In genomic region chr16:824601-825000, GRCh38 we compare ENCODE assay signal across 24 cellular contexts. TPM values are rescaled to one million over a fixed set of nuclear protein-coding genes. Genes with fewer than 3 reads are reported as not detected.
DNase-seq lines count a peak whose midpoint lies in the region; ATAC-seq, FAIRE-seq and TF ChIP-seq lines count a peak whose summit lies in the region.
"Had no signal": no experiment of that assay in that cellular context is flagged by ENCODE, and none has a peak within 500 bp of the region (broad histone marks: within the 10 kb centered on the region; RNA-seq: fewer than 3 reads in every experiment).

No MANE protein-coding gene starts in this region.

- no peaks in the 10 kb centered on the region for H3K36me3 ChIP-seq in BLaER1 treated with 17β-estradiol and CSF1 and Interleukin-3, amounts not matched to agents 10 nM and 100 nM
- no peaks in the 10 kb centered on the region for H3K36me3 ChIP-seq in H1 (ENCODE audit: control insufficient read depth in 2 of 4, insufficient read depth in 4 of 4, low read length in 3 of 4)
- H3K36me3 ChIP-seq: BE2C had no signal

- H3K9ac ChIP-seq in BLaER1 treated with 17β-estradiol and CSF1 and Interleukin-3, amounts not matched to agents 10 nM and 100 nM, result peak overlapping the region in 7 of 11 experiments; percentile 21 to 63 (median 53); a peak in 5 of 22 replicates
- H3K9ac ChIP-seq in H1 (replicated peaks in 1 of 4; ENCODE audit: extremely low read depth in 1 of 4, low read depth in 3 of 4, low read length in 3 of 4), result no peak overlapping the region

- peaks cover 12 to 87% (median 71%) of the 10 kb centered on the region in 10 experiments for H3K4me1 ChIP-seq in BLaER1 treated with 17β-estradiol and CSF1 and Interleukin-3, amounts not matched to agents 10 nM and 100 nM
- H3K4me1 ChIP-seq in H1 (replicated peaks in 1 of 4; ENCODE audit: control insufficient read depth in 3 of 4, insufficient read depth in 4 of 4, low read length in 3 of 4), result peaks cover 0 to 14% (median 0%) of the 10 kb centered on the region in 4 experiments; a peak in 2 of 7 replicates
- H3K4me1 ChIP-seq: A549, Caco-2 had no signal

- no peak overlapping the region for H4K8ac ChIP-seq in H1 (ENCODE audit: extremely low read depth, insufficient read depth, low read length)

- POLR2A ChIA-PET in H1 (lab: Charles Lee; ENCODE audit: partially characterized antibody), result no interaction called here

- no peak overlapping the region for H2BK20ac ChIP-seq in H1 (ENCODE audit: low read length)

- TF ChIP-seq POLR2A in H1 (IDR thresholded peaks at IDR 0.05; ENCODE audit: control extremely low read depth in 1 of 2, low read depth in 2 of 2, low read length in 2 of 2), result no peak

- no peak for FAIRE-seq in H1 (lab: Jason Lieb, UNC)
- FAIRE-seq: A549, G401.6, GM12878, GM19239 had no signal

- CTCF ChIA-PET in H1 (lab: Charles Lee; ENCODE audit: partially characterized antibody), result no interaction called here

- H4K20me1 ChIP-seq in BLaER1 treated with 17β-estradiol and CSF1 and Interleukin-3, amounts not matched to agents 10 nM and 100 nM, result peaks cover 0 to 9% (median 0%) of the 10 kb centered on the region in 11 experiments; a peak in 4 of 22 replicates
- H4K20me1 ChIP-seq in H1 (replicated peaks in 1 of 2; ENCODE audit: control insufficient read depth in 1 of 2, insufficient read depth in 2 of 2, low read length in 2 of 2), result peaks cover 0 to 3% of the 10 kb centered on the region in 2 experiments

- H3K23ac ChIP-seq in H1 (ENCODE audit: insufficient read length), result no peak overlapping the region

- no peaks in the 10 kb centered on the region for H3K79me1 ChIP-seq in H1 (ENCODE audit: low read depth, low read length)

- intact Hi-C loops in posterior vena cava (cut with DNase I), result no loop called here

- DNase-seq in H1 (ENCODE audit: low read depth in 1 of 2, low spot score in 2 of 2), result no peak
- DNase-seq in iPS-NIHi11 (ENCODE audit: low spot score), result peak; percentile 22
- peak; percentile 77 for DNase-seq in posterior vena cava (ENCODE audit: low spot score)
- no peak for DNase-seq in SKM-1 treated with dmso at 0.1 percent for 144 hours (lab: John Stamatoyannopoulos, UW; ENCODE audit: unreplicated experiment)
- DNase-seq in NCI-H748 treated with DMSO at 0.1 percent for 48 hours (lab: John Stamatoyannopoulos, UW), result no peak
- DNase-seq: 8988T; ACHN; AML-193; Caco-2; CD4-positive, CD25-positive, alpha-beta regulatory T cell; CD8-positive, alpha-beta T cell; DMS153; DND-41; HCEC 1CT had no signal

- no peak for ATAC-seq in HG02798 (IDR thresholded peaks at IDR 0.05; ENCODE audit: poor library complexity, unreplicated experiment)
- ATAC-seq: A549; CD8-positive, alpha-beta T cell; GM12878; GM23338 had no signal

- no peak overlapping the region for H3K14ac ChIP-seq in H1 (ENCODE audit: insufficient read length)

- H2AK5ac ChIP-seq in H1 (ENCODE audit: low read depth, low read length), result no peak overlapping the region

- H3K4me2 ChIP-seq in BLaER1 treated with 17β-estradiol and CSF1 and Interleukin-3, amounts not matched to agents 10 nM and 100 nM, result peak overlapping the region; percentile 68 to 94 (median 80); a peak in 18 of 22 replicates
- no peak overlapping the region for H3K4me2 ChIP-seq in H1 (ENCODE audit: insufficient read depth in 1 of 2, low read depth in 2 of 2, low read length in 2 of 2)
- H3K4me2 ChIP-seq: A549, GM23338 had no signal

- no peak overlapping the region for H2BK15ac ChIP-seq in H1 (ENCODE audit: low read length)

- TF ChIP-seq CTCF in H1 (IDR thresholded peaks at IDR 0.05; ENCODE audit: control extremely low read depth in 1 of 3, insufficient read depth in 1 of 3, low read depth in 1 of 3, low read length in 3 of 3), result no peak

- TF ChIP-seq RAD21 in H1 (IDR thresholded peaks at IDR 0.05 in 1 of 2, conservative IDR thresholded peaks at IDR 0.05 in 1 of 2; ENCODE audit: low read depth in 2 of 2, low read length in 2 of 2), result no peak

- WGBS in H1 (ENCODE audit: extremely low coverage in 1 of 2, insufficient coverage in 1 of 2, insufficient read length in 1 of 2, insufficient replicate concordance in 2 of 2, low coverage in 1 of 2, low lambda C conversion rate in 2 of 2, missing lambda C conversion rate in 1 of 2), 2 experiments, result 85% methylated on average over 22 of the region's 25 CpGs; no CpG with 5 or more reads in 1 of the 2 experiments

- no peak overlapping the region for H4K5ac ChIP-seq in H1 (ENCODE audit: insufficient read length, low read depth, low read length)

- H3K18ac ChIP-seq in H1 (ENCODE audit: extremely low read depth, low read length), result peak overlapping the region; percentile 32; the same call in 1 of the 2 replicates

- H3K23me2 ChIP-seq in H1 (ENCODE audit: low read depth, low read length), result no peaks in the 10 kb centered on the region

- H2BK120ac ChIP-seq in H1 (replicated peaks; ENCODE audit: low read depth, low read length), result no peak overlapping the region

- no peak overlapping the region for H2AFZ ChIP-seq in H1 (ENCODE audit: low read length)
- H2AFZ ChIP-seq: GM23338 had no signal

- no peak for TF ChIP-seq EP300 in H1 (IDR thresholded peaks at IDR 0.05; ENCODE audit: borderline replicate concordance in 1 of 2, low read depth in 2 of 2, low read length in 2 of 2)

- no peak overlapping the region; a peak in 1 of 20 replicates for H3K4me3 ChIP-seq in BLaER1 treated with 17β-estradiol and CSF1 and Interleukin-3, amounts not matched to agents 10 nM and 100 nM
- no peak overlapping the region for H3K4me3 ChIP-seq in H1 (ENCODE audit: extremely low read depth in 1 of 4, insufficient read depth in 2 of 4, low read depth in 3 of 4, low read length in 4 of 4)
- H3K4me3 ChIP-seq: A549, GM12878, GM23338 had no signal

- H4K91ac ChIP-seq in H1 (replicated peaks; ENCODE audit: insufficient read length, low read length), result no peak overlapping the region

- H3K27ac ChIP-seq in BLaER1 treated with 17β-estradiol and CSF1 and Interleukin-3, amounts not matched to agents 10 nM and 100 nM, result peak overlapping the region in 4 of 11 experiments; percentile 61 to 76 (median 68); a peak in 6 of 22 replicates
- no peak overlapping the region for H3K27ac ChIP-seq in H1 (ENCODE audit: low read depth, low read length)
- H3K27ac ChIP-seq: A549, C4-2B had no signal

- H2BK12ac ChIP-seq in H1 (ENCODE audit: low read depth, low read length), result no peak overlapping the region

- H3K56ac ChIP-seq in H1 (replicated peaks; ENCODE audit: insufficient read length, low read depth, low read length), result no peak overlapping the region

- peaks cover 0 to 14% (median 0%) of the 10 kb centered on the region in 11 experiments; a peak in 7 of 22 replicates for H3K9me3 ChIP-seq in BLaER1 treated with 17β-estradiol and CSF1 and Interleukin-3, amounts not matched to agents 10 nM and 100 nM (replicated peaks in 1 of 11)
- H3K9me3 ChIP-seq in H1 (ENCODE audit: insufficient read depth in 2 of 2, low read depth in 1 of 2, low read length in 1 of 2), result peaks cover 0 to 24% of the 10 kb centered on the region in 2 experiments; a peak in 1 of 4 replicates
- H3K9me3 ChIP-seq: A549, BE2C, Caco-2 had no signal

- no peak overlapping the region for H3K4ac ChIP-seq in H1 (replicated peaks; ENCODE audit: insufficient read length, low read depth, low read length)

- no peaks in the 10 kb centered on the region for H3K79me2 ChIP-seq in H1 (ENCODE audit: control insufficient read depth in 1 of 2, insufficient read depth in 2 of 2, low read length in 2 of 2)

- peaks cover 0 to 48% (median 0%) of the 10 kb centered on the region in 11 experiments; a peak in 8 of 22 replicates for H3K27me3 ChIP-seq in BLaER1 treated with 17β-estradiol and CSF1 and Interleukin-3, amounts not matched to agents 10 nM and 100 nM
- H3K27me3 ChIP-seq in H1 (replicated peaks in 1 of 4; ENCODE audit: control insufficient read depth in 3 of 4, extremely low read depth in 1 of 4, insufficient read depth in 3 of 4, low read length in 3 of 4), result no peaks in the 10 kb centered on the region

- no peak overlapping the region for H2BK5ac ChIP-seq in H1 (ENCODE audit: low read depth, low read length)

TF ChIP-seq in H1, 55 proteins besides CTCF, POLR2A, EP300 and RAD21 (continues in another document):
- no peak for TF ChIP-seq CTBP2 (IDR thresholded peaks at IDR 0.05; ENCODE audit: borderline replicate concordance, insufficient read depth, insufficient read length, low read length)
- no peak for TF ChIP-seq SIRT6 (IDR thresholded peaks at IDR 0.05; ENCODE audit: low read length)
- no peak for TF ChIP-seq TEAD4 (IDR thresholded peaks at IDR 0.05; ENCODE audit: low read depth, low read length)

RNA-seq across cellular contexts. Expression of gene GNG13, which starts 24.1 kb away (rescaled TPM):
- total RNA-seq in H1 (2021; fragmentation: NEBNext Ultra II Directional; extraction: Animal tissue kit (Norgen Biotek cat#: 25700)), result not detected in 2 replicates
- polyA plus RNA-seq in H1 (2011; rRNA removed), result not detected in 2 replicates
- polyA plus RNA-seq in H1 (2011; cell fraction: cytosol; rRNA removed), result not detected
- polyA plus RNA-seq in H1 (2011; cell fraction: nucleus; rRNA removed), result 0.11 TPM
- 0.59 to 1.3 TPM (median 0.96 TPM) in 4 replicates for polyA plus RNA-seq in H1 (2012, experiment 1 of 2)
- polyA plus RNA-seq in H1 (2012, experiment 2 of 2), result 0.49 TPM
- polyA plus RNA-seq in H1 (2013, experiment 1 of 2), result 0.34 TPM
- polyA plus RNA-seq in H1 (2013, experiment 2 of 2), result 0.39 TPM
- polyA minus RNA-seq in H1 (2011; rRNA and poly(A)+ RNA removed), result not detected in 2 replicates
- not detected for polyA minus RNA-seq in H1 (2011; cell fraction: cytosol; rRNA and poly(A)+ RNA removed)
- not detected for polyA minus RNA-seq in H1 (2011; cell fraction: nucleus; rRNA and poly(A)+ RNA removed)
- not detected for total RNA-seq in posterior vena cava
- total RNA-seq: Caco-2; CD4-positive, CD25-positive, alpha-beta regulatory T cell; CD8-positive, alpha-beta T cell; GM12878; GM23338; H7 had no signal
- polyA plus RNA-seq: CD4-positive, CD25-positive, alpha-beta regulatory T cell; GM12878 had no signal

RNA-seq across cellular contexts. Expression of gene CHTF18, which starts 36.2 kb away (rescaled TPM):
- total RNA-seq in H1 (2021; fragmentation: NEBNext Ultra II Directional; extraction: Animal tissue kit (Norgen Biotek cat#: 25700)), result 98.3 and 104 TPM in 2 replicates
- polyA plus RNA-seq in H1 (2011; rRNA removed), result 75.3 and 156 TPM in 2 replicates
- polyA plus RNA-seq in H1 (2011; cell fraction: cytosol; rRNA removed), result 87.5 TPM
- polyA plus RNA-seq in H1 (2011; cell fraction: nucleus; rRNA removed), result 592 TPM
- 72.1 to 113 TPM (median 103 TPM) in 4 replicates for polyA plus RNA-seq in H1 (2012, experiment 1 of 2)
- 43.8 TPM for polyA plus RNA-seq in H1 (2012, experiment 2 of 2)
- 70.5 TPM for polyA plus RNA-seq in H1 (2013, experiment 1 of 2)
- 59.1 TPM for polyA plus RNA-seq in H1 (2013, experiment 2 of 2)
- 18.1 and 20.4 TPM in 2 replicates for polyA minus RNA-seq in H1 (2011; rRNA and poly(A)+ RNA removed)
- polyA minus RNA-seq in H1 (2011; cell fraction: cytosol; rRNA and poly(A)+ RNA removed), result 26.9 TPM
- polyA minus RNA-seq in H1 (2011; cell fraction: nucleus; rRNA and poly(A)+ RNA removed), result 90.8 TPM
- total RNA-seq in posterior vena cava, result 1 to 10 TPM; 7.7 TPM

RNA-seq across cellular contexts. Expression of gene RPUSD1, which starts 36.4 kb away (rescaled TPM):
- total RNA-seq in H1 (2021; fragmentation: NEBNext Ultra II Directional; extraction: Animal tissue kit (Norgen Biotek cat#: 25700)), result 32.2 and 32.7 TPM in 2 replicates
- 61.8 and 81.8 TPM in 2 replicates for polyA plus RNA-seq in H1 (2011; rRNA removed)
- polyA plus RNA-seq in H1 (2011; cell fraction: cytosol; rRNA removed), result 45.2 TPM
- polyA plus RNA-seq in H1 (2011; cell fraction: nucleus; rRNA removed), result 71.6 TPM
- polyA plus RNA-seq in H1 (2012, experiment 1 of 2), result 17.8 to 34.1 TPM (median 33.0 TPM) in 4 replicates
- polyA plus RNA-seq in H1 (2012, experiment 2 of 2), result 35.0 TPM
- 24.4 TPM for polyA plus RNA-seq in H1 (2013, experiment 1 of 2)
- polyA plus RNA-seq in H1 (2013, experiment 2 of 2), result 24.6 TPM
- 13.4 and 17.4 TPM in 2 replicates for polyA minus RNA-seq in H1 (2011; rRNA and poly(A)+ RNA removed)
- 23.9 TPM for polyA minus RNA-seq in H1 (2011; cell fraction: cytosol; rRNA and poly(A)+ RNA removed)
- 42.1 TPM for polyA minus RNA-seq in H1 (2011; cell fraction: nucleus; rRNA and poly(A)+ RNA removed)
- total RNA-seq in posterior vena cava, result 10 to 100 TPM in 1 of 2 donors, 1 to 10 TPM in 1; 8.8 to 11.4 TPM

Comparison
In these comparisons a context has a peak if more than half of its experiments do, and no peak if none do; other contexts are left out.
1. H3K4me2 ChIP-seq: peak in BLaER1 treated with 17β-estradiol and CSF1 and Interleukin-3, amounts not matched to agents 10 nM and 100 nM (11 of 11); none in H1 (0 of 2).
2. H3K9ac ChIP-seq: peak in BLaER1 treated with 17β-estradiol and CSF1 and Interleukin-3, amounts not matched to agents 10 nM and 100 nM (7 of 11); none in H1 (0 of 4).
3. DNase-seq: peak in iPS-NIHi11 (single experiment) and posterior vena cava (single experiment); none in H1 (0 of 2), SKM-1 treated with dmso at 0.1 percent for 144 hours (single experiment) and NCI-H748 treated with DMSO at 0.1 percent for 48 hours (single experiment).
4. RNA of gene CHTF18, which starts 36.2 kb away (total RNA-seq): 98.3 to 104 TPM in H1; 7.7 TPM in posterior vena cava; every median in the first group is over 10 times any median in the second.